In genomic region chr3:174986685-174987084, GRCh38 we compare ENCODE assay signal across 17 cellular contexts.
DNase-seq lines count a peak whose midpoint lies in the region; ATAC-seq and TF ChIP-seq lines count a peak whose summit lies in the region.
"Had no signal": no experiment of that assay in that cellular context is flagged by ENCODE, and none has a peak within 500 bp of the region (broad histone marks: within the 10 kb centered on the region; RNA-seq: fewer than 3 reads in every experiment).

No MANE protein-coding gene starts in this region.

- no peak; the same call in 2 of the 3 replicates for ATAC-seq in SK-N-SH treated with all-trans-retinoic acid at 6 μM for 48 hours
- no peak for ATAC-seq in HG03045 (IDR thresholded peaks at IDR 0.05; ENCODE audit: unreplicated experiment)
- ATAC-seq: activated T-helper 17 cell treated with anti-CD3 and anti-CD28 coated beads, Interleukin-2, amount 50 U/mL, for 72 hours; stimulated activated memory B cell treated with anti-CD40 and anti-IgM and Interleukin-4, amounts not matched to agents 10 μg/mL and 1 μg/mL and 100 μg/mL, for 72 hours had no signal

- H3K9me3 ChIP-seq in smooth muscle cell (replicated peaks; ENCODE audit: low read depth) (no peaks in the 10 kb centered on the region), testis (no peaks in the 10 kb centered on the region)
- H3K9me3 ChIP-seq: right atrium auricular region, tibial artery had no signal

- TF ChIP-seq POLR2A in testis (IDR thresholded peaks at IDR 0.05): no peak

- no peaks in the 10 kb centered on the region for H4K20me1 ChIP-seq in smooth muscle cell (ENCODE audit: low read depth)

- H3K4me2 ChIP-seq in smooth muscle cell: peak overlapping the region; percentile 7

- DNase-seq in GM03348 (ENCODE audit: low spot score): peak; percentile 45
- peak; percentile 63 for DNase-seq in fibroblast of the aortic adventitia (ENCODE audit: low read depth)
- no peak for DNase-seq in smooth muscle cell (lab: John Stamatoyannopoulos, UW; ENCODE audit: unreplicated experiment)
- DNase-seq in testis: no peak
- no peak for DNase-seq in stimulated activated CD4-positive, alpha-beta T cell treated with anti-CD3 and anti-CD28 coated beads, Interleukin-12 subunit alpha, Interleukin-12 subunit beta, amount 100 ng/mL, for 4 hours
- DNase-seq: activated naive CD8-positive, alpha-beta T cell treated with anti-CD3 and anti-CD28 coated beads, Interleukin-2, amount 10 ng/mL, durations not matched to agents 7 days and 5 days; C1 segment of cervical spinal cord; NCI-H1417; NCI-H2107; NCI-H510A treated with DMSO at 0.1 percent for 48 hours; tibial artery had no signal

- no peaks in the 10 kb centered on the region for H3K27me3 ChIP-seq in smooth muscle cell (ENCODE audit: low read depth)
- H3K27me3 ChIP-seq in testis: no peaks in the 10 kb centered on the region
- H3K27me3 ChIP-seq: neutrophil, right atrium auricular region, tibial artery had no signal

- no peak overlapping the region for H2AFZ ChIP-seq in smooth muscle cell (ENCODE audit: low read depth)

- no peaks in the 10 kb centered on the region for H3K79me2 ChIP-seq in smooth muscle cell (ENCODE audit: low read depth)

- no peak overlapping the region for H3K27ac ChIP-seq in smooth muscle cell (ENCODE audit: low read depth)
- no peak overlapping the region for H3K27ac ChIP-seq in testis
- H3K27ac ChIP-seq: neutrophil, right atrium auricular region, tibial artery had no signal

- no peaks in the 10 kb centered on the region for H3K36me3 ChIP-seq in smooth muscle cell (ENCODE audit: low read depth)
- H3K36me3 ChIP-seq in testis (ENCODE audit: low read depth, missing control alignments): no peaks in the 10 kb centered on the region
- H3K36me3 ChIP-seq: neutrophil, right atrium auricular region, tibial artery had no signal

- intact Hi-C loops in testis (cut with DNase I; ENCODE audit: low total_unique reads): no loop called here

- TF ChIP-seq CTCF in fibroblast of the aortic adventitia (IDR thresholded peaks at IDR 0.05; ENCODE audit: insufficient read depth, low read length) (peak; percentile 4), smooth muscle cell (IDR thresholded peaks at IDR 0.05; ENCODE audit: borderline replicate concordance, insufficient read depth, poor library complexity, severe bottlenecking) (no peak), testis (IDR thresholded peaks at IDR 0.05) (no peak)

- H3F3A ChIP-seq in smooth muscle cell (ENCODE audit: low read depth): no peaks in the 10 kb centered on the region

- H3K4me1 ChIP-seq in smooth muscle cell (ENCODE audit: low read depth) (no peaks in the 10 kb centered on the region), testis (no peaks in the 10 kb centered on the region)
- H3K4me1 ChIP-seq: right atrium auricular region, tibial artery had no signal

- H3K4me3 ChIP-seq in fibroblast of the aortic adventitia (ENCODE audit: low read depth, low read length): no peak overlapping the region
- no peak overlapping the region for H3K4me3 ChIP-seq in smooth muscle cell
- no peak overlapping the region for H3K4me3 ChIP-seq in testis
- H3K4me3 ChIP-seq: right atrium auricular region, tibial artery had no signal

- H3K9ac ChIP-seq in smooth muscle cell (ENCODE audit: low read depth): no peak overlapping the region

TF ChIP-seq in SK-N-SH treated with all-trans-retinoic acid at 6 μM for 48 hours, 23 proteins besides CTCF, POLR2A, EP300 and RAD21:
- peak; percentile 17; the same call in 1 of the 2 replicates for TF ChIP-seq ZC3H10 (CRISPR knock-in tag; IDR thresholded peaks at IDR 0.05)
- TF ChIP-seq GLIS3 (CRISPR knock-in tag; IDR thresholded peaks at IDR 0.05): no peak

Comparison
In these comparisons a context has a peak if more than half of its experiments do, and no peak if none do; other contexts are left out.
1. DNase-seq: peak in GM03348 (single experiment) and fibroblast of the aortic adventitia (single experiment); none in smooth muscle cell (single experiment), testis (single experiment) and stimulated activated CD4-positive, alpha-beta T cell treated with anti-CD3 and anti-CD28 coated beads, Interleukin-12 subunit alpha, Interleukin-12 subunit beta, amount 100 ng/mL, for 4 hours (single experiment).